Comparison of ENCODE assay signal across 9 cellular contexts in genomic region chr11:128848815-128849455, GRCh38. TPM values are rescaled to one million over a fixed set of nuclear protein-coding genes. Genes with fewer than 3 reads are reported as not detected.
DNase-seq lines count a peak whose midpoint lies in the region; ATAC-seq and TF ChIP-seq lines count a peak whose summit lies in the region.
"Had no signal": no experiment of that assay in that cellular context is flagged by ENCODE, and none has a peak within 500 bp of the region (broad histone marks: within the 10 kb centered on the region; RNA-seq: fewer than 3 reads in every experiment).

No MANE protein-coding gene starts in this region.

- intact Hi-C loops in CD4-positive, alpha-beta memory T cell (cut with micrococcal nuclease) = loop anchor here (1.0 to 5.0 kb wide), 4 partner anchors 73 to 812 kb away; no protein-coding TSS in a partner anchor

- CTCF ChIA-PET in CD4-positive, alpha-beta memory T cell (lab: Charles Lee; ENCODE audit: partially characterized antibody) = interaction anchor here (0.7 to 7.5 kb wide), 26 partner anchors 8 to 691 kb away, joined by 3 to 145 read pairs (median 5); no protein-coding TSS in a partner anchor

- peaks cover 0 to 3% of the 10 kb centered on the region in 2 donors for H3K36me3 Mint-ChIP-seq in CD4-positive, alpha-beta memory T cell
- H3K36me3 Mint-ChIP-seq in activated naive CD8-positive, alpha-beta T cell treated with anti-CD3 and anti-CD28 coated beads for 36 hours = no peaks in the 10 kb centered on the region

- TF ChIP-seq CTCF in SU-DHL-6 (IDR thresholded peaks at IDR 0.05; ENCODE audit: insufficient read depth, low read length, poor library complexity, severe bottlenecking) = peak; percentile 64

- no peaks in the 10 kb centered on the region for H3K36me3 ChIP-seq in CD4-positive, alpha-beta memory T cell (ENCODE audit: insufficient read depth, low read length)
- no peaks in the 10 kb centered on the region for H3K36me3 ChIP-seq in SU-DHL-6 (ENCODE audit: low read length)

- H3K9me3 ChIP-seq in CD4-positive, alpha-beta memory T cell (ENCODE audit: control insufficient read depth in 1 of 2, low read length in 2 of 2) = no peaks in the 10 kb centered on the region
- H3K9me3 ChIP-seq in SU-DHL-6 (ENCODE audit: insufficient read depth, low read length) = no peaks in the 10 kb centered on the region

- no peaks in the 10 kb centered on the region for H3K27me3 ChIP-seq in CD4-positive, alpha-beta memory T cell (ENCODE audit: insufficient read depth, low read length)
- H3K27me3 ChIP-seq in SU-DHL-6 (ENCODE audit: low read length) = no peaks in the 10 kb centered on the region

- H3K4me2 ChIP-seq in SU-DHL-6 (ENCODE audit: low read depth, low read length, poor library complexity, severe bottlenecking) = no peak overlapping the region

- H3K4me1 Mint-ChIP-seq in CD4-positive, alpha-beta memory T cell = peaks cover 23 to 42% (median 37%) of the 10 kb centered on the region in 4 donors
- H3K4me1 Mint-ChIP-seq in activated naive CD8-positive, alpha-beta T cell treated with anti-CD3 and anti-CD28 coated beads for 36 hours = peaks cover 10% of the 10 kb centered on the region

- H3K9me3 Mint-ChIP-seq in CD4-positive, alpha-beta memory T cell = no peaks in the 10 kb centered on the region
- H3K9me3 Mint-ChIP-seq in activated naive CD8-positive, alpha-beta T cell treated with anti-CD3 and anti-CD28 coated beads for 36 hours = no peaks in the 10 kb centered on the region

- H3K4me3 ChIP-seq in CD4-positive, alpha-beta memory T cell (ENCODE audit: low read length in 2 of 2) = no peak overlapping the region
- H3K4me3 ChIP-seq in SU-DHL-6 (ENCODE audit: insufficient read depth, low read length, poor library complexity, severe bottlenecking) = no peak overlapping the region

- DNase-seq in CD4-positive, alpha-beta memory T cell = peak in 4 of 5 donors; percentile 46 to 62 (median 56)
- DNase-seq in activated naive CD8-positive, alpha-beta T cell treated with anti-CD3 and anti-CD28 coated beads for 36 hours = peak; percentile 63
- DNase-seq in iPS-NIHi7 (ENCODE audit: extremely low spot score) = peak; percentile 90
- DNase-seq in stimulated activated CD8-positive, alpha-beta memory T cell treated with anti-CD3 and anti-CD28 coated beads, Interleukin-15, amount 100 ng/mL, for 1 hour (ENCODE audit: low read depth) = peak; percentile 52

- H3K9me2 ChIP-seq in SU-DHL-6 (replicated peaks; ENCODE audit: insufficient read depth, low read length) = no peaks in the 10 kb centered on the region

- H3F3A ChIP-seq in SU-DHL-6 (ENCODE audit: insufficient read depth) = peaks cover 4% of the 10 kb centered on the region; the same call in 1 of the 2 replicates

- H3K9ac ChIP-seq in SU-DHL-6 (ENCODE audit: low read length) = peak overlapping the region; percentile 22; the same call in 1 of the 2 replicates

- H2AFZ ChIP-seq in SU-DHL-6 (ENCODE audit: low read depth, low read length, severe bottlenecking) = peak overlapping the region; percentile 76

- H4K20me1 ChIP-seq in SU-DHL-6 (ENCODE audit: low read depth, low read length) = no peaks in the 10 kb centered on the region

- POLR2A ChIA-PET in CD4-positive, alpha-beta memory T cell (lab: Charles Lee; ENCODE audit: partially characterized antibody) = interaction anchor here (0.8 to 1.8 kb wide), 3 partner anchors 9 to 676 kb away, joined by 4 read pairs; no protein-coding TSS in a partner anchor

- ATAC-seq in GM19397 (IDR thresholded peaks at IDR 0.05; ENCODE audit: unreplicated experiment) = peak; percentile 75
- ATAC-seq in HG03442 (IDR thresholded peaks at IDR 0.05; ENCODE audit: unreplicated experiment) = peak; percentile 89
- ATAC-seq in HG02571 (IDR thresholded peaks at IDR 0.05; ENCODE audit: unreplicated experiment) = no peak

- H3K27me3 Mint-ChIP-seq in CD4-positive, alpha-beta memory T cell = no peaks in the 10 kb centered on the region
- H3K27me3 Mint-ChIP-seq in activated naive CD8-positive, alpha-beta T cell treated with anti-CD3 and anti-CD28 coated beads for 36 hours = no peaks in the 10 kb centered on the region

- H3K4me3 Mint-ChIP-seq in CD4-positive, alpha-beta memory T cell = peak overlapping the region in 1 of 8 donors; percentile 27
- H3K4me3 Mint-ChIP-seq in activated naive CD8-positive, alpha-beta T cell treated with anti-CD3 and anti-CD28 coated beads for 36 hours = no peak overlapping the region

- H3K27ac Mint-ChIP-seq in CD4-positive, alpha-beta memory T cell = peak overlapping the region in 5 of 7 donors; percentile 3 to 78 (median 46)
- no peak overlapping the region for H3K27ac Mint-ChIP-seq in activated naive CD8-positive, alpha-beta T cell treated with anti-CD3 and anti-CD28 coated beads for 36 hours

- no peaks in the 10 kb centered on the region for H3K79me2 ChIP-seq in SU-DHL-6 (ENCODE audit: insufficient read depth, low read length)

- no peak overlapping the region for H3K27ac ChIP-seq in CD4-positive, alpha-beta memory T cell (ENCODE audit: low read depth, low read length)
- H3K27ac ChIP-seq in SU-DHL-6 (ENCODE audit: low read depth, low read length) = peak overlapping the region; percentile 42; the same call in 1 of the 2 replicates

- H3K4me1 ChIP-seq in CD4-positive, alpha-beta memory T cell (ENCODE audit: insufficient read depth, low read length) = peaks cover 35% of the 10 kb centered on the region

RNA-seq across cellular contexts. Expression of gene KCNJ1, which starts 18.2 kb away (rescaled TPM):
- total RNA-seq in CD4-positive, alpha-beta memory T cell = under 1 TPM in 1 of 2 experiments, not detected in 1; 0.17 TPM
- under 1 TPM in 1 of 2 donors, not detected in 1; 0.23 TPM for polyA plus RNA-seq in CD4-positive, alpha-beta memory T cell
- total RNA-seq in activated naive CD8-positive, alpha-beta T cell treated with anti-CD3 and anti-CD28 coated beads for 36 hours = not detected
- total RNA-seq: skeletal muscle tissue had no signal

RNA-seq across cellular contexts. Expression of gene KCNJ5, which starts 42.2 kb away (rescaled TPM):
- total RNA-seq in CD4-positive, alpha-beta memory T cell = under 1 TPM; 0.23 to 0.33 TPM
- not detected for polyA plus RNA-seq in CD4-positive, alpha-beta memory T cell
- not detected for total RNA-seq in activated naive CD8-positive, alpha-beta T cell treated with anti-CD3 and anti-CD28 coated beads for 36 hours
